1 cellular context compared by ENCODE assay signal in genomic region chr2:189658281-189658680, GRCh38.
TF ChIP-seq lines count a peak whose summit lies in the region.

No MANE protein-coding gene starts in this region.

TF ChIP-seq in SK-N-SH, 30 proteins besides CTCF, POLR2A, EP300 and RAD21 (continued from another document):
- TF ChIP-seq MXI1 (IDR thresholded peaks at IDR 0.05; ENCODE audit: low read depth, low read length) (no peak), TCF12 (IDR thresholded peaks at IDR 0.05) (no peak)
